Comparison of ENCODE assay signal across 1 cellular context in genomic region chr1:155320661-155321576, GRCh38.
TF ChIP-seq lines count a peak whose summit lies in the region.

TSS of gene RUSC1 (plus strand) at chr1:155320894. CDS start at chr1:155321774, 880 bp downstream.

TF ChIP-seq in WTC11, 78 proteins besides CTCF, POLR2A, EP300 and RAD21 (continued from another document):
- TF ChIP-seq ZBTB43 (CRISPR knock-in tag; IDR thresholded peaks at IDR 0.05) (peak; percentile 58; the same call in 1 of the 2 replicates), EMX1 (CRISPR knock-in tag; IDR thresholded peaks at IDR 0.05) (peak; percentile 83; the same call in 1 of the 2 replicates), FOXK1 (CRISPR knock-in tag; IDR thresholded peaks at IDR 0.05) (peak; percentile 42), TEAD1 (CRISPR knock-in tag; IDR thresholded peaks at IDR 0.05) (peak; percentile 65; the same call in 1 of the 2 replicates), NR3C1 (CRISPR knock-in tag; conservative IDR thresholded peaks at IDR 0.05; ENCODE audit: low read depth) (no peak), FOXP4 (CRISPR knock-in tag; IDR thresholded peaks at IDR 0.05) (peak; percentile 59; the same call in 1 of the 2 replicates), ERG (CRISPR knock-in tag; IDR thresholded peaks at IDR 0.05) (peak; percentile 87)
